In genomic region chr13:62626771-62627170, GRCh38 we compare ENCODE assay signal across 15 cellular contexts.
DNase-seq lines count a peak whose midpoint lies in the region; ATAC-seq and TF ChIP-seq lines count a peak whose summit lies in the region.
"Had no signal": no experiment of that assay in that cellular context is flagged by ENCODE, and none has a peak within 500 bp of the region (broad histone marks: within the 10 kb centered on the region; RNA-seq: fewer than 3 reads in every experiment).

No MANE protein-coding gene starts in this region.

- TF ChIP-seq CTCF in cardiac muscle cell (IDR thresholded peaks at IDR 0.05; ENCODE audit: low read depth, low read length) (peak; percentile 3), choroid plexus epithelial cell (conservative IDR thresholded peaks at IDR 0.05; ENCODE audit: low read depth, low read length) (peak; percentile 58), mucosa of descending colon (IDR thresholded peaks at IDR 0.05) (no peak)

- intact Hi-C loops in left ventricle myocardium superior (cut with micrococcal nuclease): no loop called here
- intact Hi-C loops in mucosa of descending colon (cut with DNase I, micrococcal nuclease): no loop called here

- ATAC-seq in left ventricle myocardium superior (no peak), mucosa of descending colon (no peak), HG03571 (IDR thresholded peaks at IDR 0.05; ENCODE audit: unreplicated experiment) (no peak)
- ATAC-seq: upper lobe of right lung had no signal

- no peak overlapping the region for H3K27ac ChIP-seq in cardiac muscle cell
- H3K27ac ChIP-seq: esophagus squamous epithelium, Peyer's patch, upper lobe of right lung had no signal

- H3K27me3 ChIP-seq in cardiac muscle cell: no peaks in the 10 kb centered on the region
- H3K27me3 ChIP-seq: esophagus squamous epithelium, MG63, Peyer's patch, upper lobe of right lung had no signal

- DNase-seq in cardiac muscle cell (ENCODE audit: low read depth in 1 of 2, low spot score in 1 of 2) (no peak), left ventricle myocardium superior (no peak), M059J (ENCODE audit: low read depth) (peak; percentile 0), choroid plexus epithelial cell (ENCODE audit: low read depth) (peak; percentile 19), DMS114 treated with DMSO at 0.1 percent for 48 hours (lab: John Stamatoyannopoulos, UW; ENCODE audit: unreplicated experiment) (no peak), mucosa of descending colon (no peak)
- no peak for DNase-seq in stimulated activated naive CD4-positive, alpha-beta T cell (lab: John Stamatoyannopoulos, UW)
- DNase-seq: activated naive CD4-positive, alpha-beta T cell treated with anti-CD3 and anti-CD28 coated beads for 36 hours; central memory CD4-positive, alpha-beta T cell; DMS79; esophagus squamous epithelium; MG63; Peyer's patch had no signal

- H3K4me3 ChIP-seq in cardiac muscle cell: no peak overlapping the region
- H3K4me3 ChIP-seq in choroid plexus epithelial cell (ENCODE audit: low read depth, low read length): no peak overlapping the region
- H3K4me3 ChIP-seq in mucosa of descending colon: no peak overlapping the region
- H3K4me3 ChIP-seq: esophagus squamous epithelium, MG63, Peyer's patch, upper lobe of right lung had no signal

- H3K9me3 ChIP-seq in cardiac muscle cell (ENCODE audit: low read depth) (no peaks in the 10 kb centered on the region), mucosa of descending colon (peaks cover 19% of the 10 kb centered on the region)
- H3K9me3 ChIP-seq: MG63, upper lobe of right lung had no signal

- H3K36me3 ChIP-seq in cardiac muscle cell: no peaks in the 10 kb centered on the region
- H3K36me3 ChIP-seq in mucosa of descending colon (ENCODE audit: low read depth): no peaks in the 10 kb centered on the region
- H3K36me3 ChIP-seq: esophagus squamous epithelium, MG63, Peyer's patch, upper lobe of right lung had no signal

- H3K4me1 ChIP-seq in cardiac muscle cell (ENCODE audit: low read depth): no peaks in the 10 kb centered on the region
- H3K4me1 ChIP-seq in mucosa of descending colon (ENCODE audit: low read depth): no peaks in the 10 kb centered on the region
- H3K4me1 ChIP-seq: esophagus squamous epithelium, Peyer's patch, upper lobe of right lung had no signal

Comparison
In these comparisons a context has a peak if more than half of its experiments do, and no peak if none do; other contexts are left out.
1. DNase-seq: peak in M059J (single experiment) and choroid plexus epithelial cell (single experiment); none in cardiac muscle cell (0 of 2), left ventricle myocardium superior (single experiment), DMS114 treated with DMSO at 0.1 percent for 48 hours (single experiment), mucosa of descending colon (0 of 3) and stimulated activated naive CD4-positive, alpha-beta T cell (0 of 6).